Comparison of ENCODE assay signal across 9 cellular contexts in genomic region chr17:31052187-31052889, GRCh38. TPM values are rescaled to one million over a fixed set of nuclear protein-coding genes. Genes with fewer than 3 reads are reported as not detected.
DNase-seq lines count a peak whose midpoint lies in the region; ATAC-seq, FAIRE-seq and TF ChIP-seq lines count a peak whose summit lies in the region.
"Had no signal": no experiment of that assay in that cellular context is flagged by ENCODE, and none has a peak within 500 bp of the region (broad histone marks: within the 10 kb centered on the region; RNA-seq: fewer than 3 reads in every experiment).

No MANE protein-coding gene starts in this region.

- H3K4me2 ChIP-seq in astrocyte (ENCODE audit: low read length) = peak overlapping the region; percentile 74

- peaks cover 24% of the 10 kb centered on the region for H3K9me3 Mint-ChIP-seq in astrocyte (ENCODE audit: unreplicated experiment)

- H3K27ac ChIP-seq in astrocyte (ENCODE audit: low read depth, low read length) (peak overlapping the region; percentile 80), WERI-Rb-1 (no peak overlapping the region)

- peak overlapping the region; percentile 92 for H3K27ac Mint-ChIP-seq in astrocyte (ENCODE audit: unreplicated experiment)

- H4K20me1 ChIP-seq in astrocyte (ENCODE audit: insufficient read depth, low read length) = no peaks in the 10 kb centered on the region

- H2AFZ ChIP-seq in astrocyte (ENCODE audit: low read depth, low read length) = peak overlapping the region; percentile 70

- peaks cover 17% of the 10 kb centered on the region for H3K4me1 Mint-ChIP-seq in astrocyte (ENCODE audit: low read depth, unreplicated experiment)

- peaks cover 17% of the 10 kb centered on the region for H3K36me3 Mint-ChIP-seq in astrocyte (ENCODE audit: low read depth, unreplicated experiment)

- peaks cover 10% of the 10 kb centered on the region for H3K27me3 Mint-ChIP-seq in astrocyte (ENCODE audit: low read depth, unreplicated experiment)

- FAIRE-seq in HTR-8/SVneo (lab: Jason Lieb, UNC) (peak; percentile 83), astrocyte (lab: Jason Lieb, UNC) (peak; percentile 97)
- FAIRE-seq: G401.6 had no signal

- peak overlapping the region; percentile 2 for H3K4me3 Mint-ChIP-seq in astrocyte (ENCODE audit: unreplicated experiment)

- H3K27me3 ChIP-seq in astrocyte (ENCODE audit: insufficient read depth, low read length) (no peaks in the 10 kb centered on the region), WERI-Rb-1 (ENCODE audit: insufficient read depth, low read depth, severe bottlenecking) (no peaks in the 10 kb centered on the region)

- H3K36me3 ChIP-seq in astrocyte (ENCODE audit: insufficient read depth, low read length) = no peaks in the 10 kb centered on the region
- no peaks in the 10 kb centered on the region for H3K36me3 ChIP-seq in WERI-Rb-1

- H3K4me3 ChIP-seq in astrocyte (ENCODE audit: insufficient read depth, low read depth, low read length) (peak overlapping the region; percentile 26), WERI-Rb-1 (ENCODE audit: low read depth, low read length) (no peak overlapping the region)

- peaks cover 19% of the 10 kb centered on the region for H3K4me1 ChIP-seq in astrocyte (ENCODE audit: insufficient read depth, low read length)

- TF ChIP-seq CTCF in astrocyte (IDR thresholded peaks at IDR 0.05; ENCODE audit: insufficient read depth, low read depth, low read length) (no peak), WERI-Rb-1 (IDR thresholded peaks at IDR 0.05; ENCODE audit: low read depth, low read length) (no peak)

- DNase-seq in A172 (ENCODE audit: low spot score) (peak; percentile 96), HTR-8/SVneo (ENCODE audit: insufficient read length, low spot score) (peak; percentile 92), astrocyte (ENCODE audit: low read depth) (peak; percentile 99), left colon (peak in 1 of 2 donors; percentile 33), WERI-Rb-1 (no peak)
- no peak for DNase-seq in stimulated activated CD4-positive, alpha-beta T cell treated with anti-CD3 and anti-CD28 coated beads, Interleukin-12 subunit alpha, Interleukin-12 subunit beta, amount 100 ng/mL, for 4 hours

- H3K9ac ChIP-seq in astrocyte (ENCODE audit: low read length) = peak overlapping the region; percentile 35

- intact Hi-C loops in left colon (cut with DNase I, micrococcal nuclease) = no loop called here

- H3K79me2 ChIP-seq in astrocyte (ENCODE audit: insufficient read depth, low read length) = no peaks in the 10 kb centered on the region

- peak; percentile 24 for ATAC-seq in left colon
- no peak for ATAC-seq in HG02981 (IDR thresholded peaks at IDR 0.05; ENCODE audit: unreplicated experiment)
- no peak for ATAC-seq in GM21529 (IDR thresholded peaks at IDR 0.05; ENCODE audit: unreplicated experiment)

- H3K9me3 ChIP-seq in astrocyte (ENCODE audit: insufficient read depth, low read depth, low read length) (peaks cover 5% of the 10 kb centered on the region), WERI-Rb-1 (ENCODE audit: severe bottlenecking) (peaks cover 5% of the 10 kb centered on the region)

RNA-seq across cellular contexts. Expression of gene NF1, which starts 42.4 kb away (rescaled TPM):
- 28.4 and 32.7 TPM in 2 replicates for total RNA-seq in A172 (2014; rRNA removed; shearing (Covaris generic))
- 53.7 and 54.9 TPM in 2 replicates for total RNA-seq in astrocyte
- total RNA-seq in left colon = 10 to 100 TPM; 48.9 to 61.4 TPM

Comparison
In these comparisons a context has a peak if more than half of its experiments do, and no peak if none do; other contexts are left out.
1. DNase-seq: peak in A172 (single experiment), HTR-8/SVneo (single experiment) and astrocyte (single experiment); none in stimulated activated CD4-positive, alpha-beta T cell treated with anti-CD3 and anti-CD28 coated beads, Interleukin-12 subunit alpha, Interleukin-12 subunit beta, amount 100 ng/mL, for 4 hours (single experiment) and WERI-Rb-1 (single experiment).